In genomic region chr19:44890366-44891015, GRCh38 we compare ENCODE assay signal across 1 cellular context.
A peak's percentile ranks its signal among the peaks of the same experiment; 100 is the strongest.
TF ChIP-seq lines count a peak whose summit lies in the region.

No MANE protein-coding gene starts in this region.

TF ChIP-seq in HepG2, 621 proteins besides CTCF, POLR2A, EP300 and RAD21 (continued from another document and continues in another):
- peak; percentile 59 for TF ChIP-seq ATF2 (CRISPR knock-in tag; IDR thresholded peaks at IDR 0.05)
- TF ChIP-seq SIN3A (IDR thresholded peaks at IDR 0.05; ENCODE audit: borderline replicate concordance, low read depth, low read length), result peak; percentile 100
- no peak for TF ChIP-seq ZBTB43 (CRISPR knock-in tag; conservative IDR thresholded peaks at IDR 0.05)
- TF ChIP-seq ZNF510 (CRISPR knock-in tag; IDR thresholded peaks at IDR 0.05; ENCODE audit: low read depth), result no peak
- no peak for TF ChIP-seq RELA (CRISPR knock-in tag; IDR thresholded peaks at IDR 0.05)
- TF ChIP-seq ZNF576 (CRISPR knock-in tag; IDR thresholded peaks at IDR 0.05), result no peak
- no peak for TF ChIP-seq ZNF343 (CRISPR knock-in tag; IDR thresholded peaks at IDR 0.05)
- TF ChIP-seq PAF1 (CRISPR knock-in tag; IDR thresholded peaks at IDR 0.05), result no peak
- no peak for TF ChIP-seq ZSCAN12 (CRISPR knock-in tag; IDR thresholded peaks at IDR 0.05)
- TF ChIP-seq DPF2 (CRISPR knock-in tag; IDR thresholded peaks at IDR 0.05; ENCODE audit: borderline replicate concordance, low read depth), result peak; percentile 17; the same call in 1 of the 2 replicates
- TF ChIP-seq CBFB (CRISPR knock-in tag; IDR thresholded peaks at IDR 0.05), result no peak
- no peak for TF ChIP-seq KDM3A (CRISPR knock-in tag; IDR thresholded peaks at IDR 0.05; ENCODE audit: low read depth)
- no peak; the same call in 1 of the 2 replicates for TF ChIP-seq PRDM4 (CRISPR knock-in tag; IDR thresholded peaks at IDR 0.05; ENCODE audit: borderline replicate concordance)
- TF ChIP-seq PITX1 (CRISPR knock-in tag; IDR thresholded peaks at IDR 0.05), result no peak; the same call in 1 of the 2 replicates
- TF ChIP-seq TSC22D2 (CRISPR knock-in tag; IDR thresholded peaks at IDR 0.05; ENCODE audit: borderline replicate concordance), result no peak
- no peak for TF ChIP-seq MTERF4 (CRISPR knock-in tag; IDR thresholded peaks at IDR 0.05)
- TF ChIP-seq SATB2 (CRISPR knock-in tag; IDR thresholded peaks at IDR 0.05), result no peak
- no peak; the same call in 1 of the 2 replicates for TF ChIP-seq ZSCAN31 (CRISPR knock-in tag; IDR thresholded peaks at IDR 0.05; ENCODE audit: low read depth)
- TF ChIP-seq KAT7 (CRISPR knock-in tag; IDR thresholded peaks at IDR 0.05; ENCODE audit: borderline replicate concordance), result peak; percentile 68; the same call in 1 of the 2 replicates
- no peak for TF ChIP-seq ZNF224 (CRISPR knock-in tag; IDR thresholded peaks at IDR 0.05)
- TF ChIP-seq HNF1B (CRISPR knock-in tag; IDR thresholded peaks at IDR 0.05), result peak; percentile 38; the same call in 1 of the 2 replicates
- peak; percentile 74; the same call in 1 of the 2 replicates for TF ChIP-seq ZNF605 (CRISPR knock-in tag; IDR thresholded peaks at IDR 0.05)
- TF ChIP-seq PRPF4 (IDR thresholded peaks at IDR 0.05; ENCODE audit: low read depth, low read length, poor library complexity, severe bottlenecking), result no peak
- TF ChIP-seq ZNF296 (CRISPR knock-in tag; conservative IDR thresholded peaks at IDR 0.05), result no peak
- TF ChIP-seq ZNF331 (CRISPR knock-in tag; IDR thresholded peaks at IDR 0.05), result peak; percentile 61
- TF ChIP-seq ZNF251 (CRISPR knock-in tag; IDR thresholded peaks at IDR 0.05), result no peak
- no peak; the same call in 1 of the 2 replicates for TF ChIP-seq ZGPAT (CRISPR knock-in tag; IDR thresholded peaks at IDR 0.05)
- no peak for TF ChIP-seq EHMT2 (IDR thresholded peaks at IDR 0.05; ENCODE audit: borderline replicate concordance, low read depth, low read length)
- peak; percentile 63; the same call in 1 of the 2 replicates for TF ChIP-seq RXRB (CRISPR knock-in tag; IDR thresholded peaks at IDR 0.05; ENCODE audit: borderline replicate concordance)
- no peak for TF ChIP-seq FOXP4 (CRISPR knock-in tag; IDR thresholded peaks at IDR 0.05)
- peak; percentile 93 for TF ChIP-seq SPEN (CRISPR knock-in tag; IDR thresholded peaks at IDR 0.05; ENCODE audit: low read depth)
- no peak for TF ChIP-seq PHB2 (IDR thresholded peaks at IDR 0.05; ENCODE audit: partially characterized antibody)
- no peak for TF ChIP-seq SKI (IDR thresholded peaks at IDR 0.05; ENCODE audit: partially characterized antibody)
- TF ChIP-seq ZNF839 (CRISPR knock-in tag; IDR thresholded peaks at IDR 0.05; ENCODE audit: borderline replicate concordance), result no peak
- TF ChIP-seq CBX5 (CRISPR knock-in tag; IDR thresholded peaks at IDR 0.05; ENCODE audit: borderline replicate concordance), result 0 out of 2 replicates have a peak, but pooled peaks have one; percentile 42
- no peak; the same call in 1 of the 2 replicates for TF ChIP-seq BRF2 (CRISPR knock-in tag; IDR thresholded peaks at IDR 0.05)
- no peak for TF ChIP-seq KLF13 (CRISPR knock-in tag; IDR thresholded peaks at IDR 0.05)
- no peak for TF ChIP-seq IRF9 (CRISPR knock-in tag; IDR thresholded peaks at IDR 0.05; ENCODE audit: borderline replicate concordance)
- TF ChIP-seq ZBTB1 (CRISPR knock-in tag; IDR thresholded peaks at IDR 0.05; ENCODE audit: borderline replicate concordance), result no peak
- no peak for TF ChIP-seq HIVEP1 (CRISPR knock-in tag; IDR thresholded peaks at IDR 0.05)
- TF ChIP-seq BRD4 (CRISPR knock-in tag; IDR thresholded peaks at IDR 0.05), result no peak; the same call in 1 of the 2 replicates
- TF ChIP-seq SALL2 (CRISPR knock-in tag; IDR thresholded peaks at IDR 0.05), result no peak
- no peak for TF ChIP-seq CC2D1A (CRISPR knock-in tag; IDR thresholded peaks at IDR 0.05)
- no peak for TF ChIP-seq ZNF432 (CRISPR knock-in tag; IDR thresholded peaks at IDR 0.05; ENCODE audit: borderline replicate concordance)
- TF ChIP-seq MTF1 (CRISPR knock-in tag; IDR thresholded peaks at IDR 0.05), result no peak
- peak; percentile 74 for TF ChIP-seq CREB1 (IDR thresholded peaks at IDR 0.05)
- peak; percentile 90 for TF ChIP-seq CREB1 (CRISPR knock-in tag; IDR thresholded peaks at IDR 0.05)
- TF ChIP-seq TBL1XR1 (IDR thresholded peaks at IDR 0.05; ENCODE audit: borderline replicate concordance, low read length, partially characterized antibody), result no peak
- TF ChIP-seq ZNF672 (CRISPR knock-in tag; IDR thresholded peaks at IDR 0.05), result no peak
- TF ChIP-seq SMARCC2 (IDR thresholded peaks at IDR 0.05), result no peak
- TF ChIP-seq BORCS8-MEF2B (CRISPR knock-in tag; IDR thresholded peaks at IDR 0.05), result no peak
- TF ChIP-seq ZNF790 (CRISPR knock-in tag; IDR thresholded peaks at IDR 0.05; ENCODE audit: borderline replicate concordance), result no peak
- no peak for TF ChIP-seq E2F1 (CRISPR knock-in tag; IDR thresholded peaks at IDR 0.05)
- no peak for TF ChIP-seq SRSF9 (IDR thresholded peaks at IDR 0.05; ENCODE audit: borderline replicate concordance, insufficient read depth, low read depth, low read length, poor library complexity, severe bottlenecking)
- no peak for TF ChIP-seq MTA1 (CRISPR knock-in tag; IDR thresholded peaks at IDR 0.05; ENCODE audit: borderline replicate concordance)
- peak; percentile 49; the same call in 1 of the 2 replicates for TF ChIP-seq SOX13 (IDR thresholded peaks at IDR 0.05)
- peak in 1 of 2 experiments; percentile 19; a peak in 1 of 4 replicates for TF ChIP-seq SOX13 (CRISPR knock-in tag; conservative IDR thresholded peaks at IDR 0.05 in 1 of 2, IDR thresholded peaks at IDR 0.05 in 1 of 2)
- no peak for TF ChIP-seq MXD1 (CRISPR knock-in tag; IDR thresholded peaks at IDR 0.05)
